In the genomic region with DNA sequence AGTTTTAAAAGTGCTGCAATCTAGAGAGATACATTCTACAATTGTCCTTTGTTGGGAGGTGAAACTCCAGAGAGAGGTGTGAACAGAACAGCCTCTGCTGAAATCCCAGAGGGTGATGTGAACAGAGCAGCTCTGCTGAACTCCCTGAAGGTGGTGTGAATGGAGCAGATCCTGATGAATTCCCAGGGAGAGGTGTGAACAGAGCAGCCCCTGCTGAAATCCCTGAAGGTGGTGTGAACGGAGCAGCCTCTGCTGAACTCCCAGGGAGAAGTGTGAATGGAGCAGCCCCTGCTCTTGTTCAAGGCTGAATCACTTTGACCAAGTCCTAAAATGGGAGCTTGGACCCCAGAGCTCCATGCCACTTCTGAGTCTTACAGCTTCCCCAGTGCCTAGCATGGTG, we compare ENCODE assay signal across 26 cellular contexts.
"Had no signal": no experiment of that assay in that cellular context is flagged by ENCODE, and none has a peak within 500 bp of the region (broad histone marks: within the 10 kb centered on the region; RNA-seq: fewer than 3 reads in every experiment).

No MANE protein-coding gene starts in this region.

- H3K4me1 ChIP-seq: adrenal gland, body of pancreas, gastroesophageal sphincter had no signal

- H3K27me3 ChIP-seq: adrenal gland, body of pancreas had no signal

- DNase-seq: activated CD4-positive, alpha-beta memory T cell treated with anti-CD3 and anti-CD28 coated beads for 36 hours; activated CD4-positive, alpha-beta T cell treated with anti-CD3 and anti-CD28 coated beads, Interleukin-2, amount 10 ng/mL, durations not matched to agents 24 days and 14 days; activated CD4-positive, CD25-positive, alpha-beta regulatory T cell; activated CD8-positive, alpha-beta memory T cell treated with anti-CD3 and anti-CD28 coated beads, Interleukin-2, amount 10 ng/mL, durations not matched to agents 7 days and 5 days; activated CD8-positive, alpha-beta memory T cell treated with anti-CD3 and anti-CD28 coated beads, Interleukin-2, amount 50 U/mL, for 4 hours; activated CD8-positive, alpha-beta T cell treated with anti-CD3 and anti-CD28 coated beads, Interleukin-2, amount 10 ng/mL, durations not matched to agents 7 days and 5 days; activated effector memory CD4-positive, alpha-beta T cell treated with anti-CD3 and anti-CD28 coated beads, Interleukin-2, amount 50 U/mL, for 16 hours; activated naive CD4-positive, alpha-beta T cell treated with anti-CD3 and anti-CD28 coated beads for 36 hours; activated naive CD8-positive, alpha-beta T cell treated with anti-CD3 and anti-CD28 coated beads for 36 hours; activated naive CD8-positive, alpha-beta T cell treated with anti-CD3 and anti-CD28 coated beads, Interleukin-2, amount 50 U/mL, for 24 hours; activated T-cell treated with anti-CD3 and anti-CD28 coated beads, Interleukin-2, amount 50 U/mL, for 1 hour; activated T-cell treated with anti-CD3 and anti-CD28 coated beads, Interleukin-2, amount 50 U/mL, for 48 hours; adrenal gland; amygdala; aorta; body of pancreas; caudate nucleus; cortex of kidney; dermis blood vessel endothelial cell; effector CD4-positive, alpha-beta T cell; effector memory CD8-positive, alpha-beta T cell; esophagus squamous epithelium; foreskin melanocyte; T-helper 2 cell had no signal

- H3K36me3 ChIP-seq: adrenal gland, esophagus squamous epithelium, gastroesophageal sphincter had no signal

- H3K27ac ChIP-seq: adrenal gland, body of pancreas, epithelial cell of prostate, esophagus squamous epithelium, gastroesophageal sphincter had no signal

- H3K4me3 ChIP-seq: adrenal gland, body of pancreas, esophagus squamous epithelium, gastroesophageal sphincter had no signal

- ATAC-seq: activated CD8-positive, alpha-beta memory T cell treated with anti-CD3 and anti-CD28 coated beads, Interleukin-2, amount 10 ng/mL, durations not matched to agents 7 days and 5 days; activated CD8-positive, alpha-beta T cell treated with anti-CD3 and anti-CD28 coated beads, Interleukin-2, amount 10 ng/mL, durations not matched to agents 7 days and 5 days; activated naive CD8-positive, alpha-beta T cell treated with anti-CD3 and anti-CD28 coated beads, Interleukin-2, amount 50 U/mL, for 24 hours; body of pancreas; effector memory CD8-positive, alpha-beta T cell; gastroesophageal sphincter had no signal

- H3K9me3 ChIP-seq: adrenal gland, body of pancreas, esophagus squamous epithelium, gastroesophageal sphincter had no signal
